ENCODE assay signal across 8 cellular contexts in the genomic region with DNA sequence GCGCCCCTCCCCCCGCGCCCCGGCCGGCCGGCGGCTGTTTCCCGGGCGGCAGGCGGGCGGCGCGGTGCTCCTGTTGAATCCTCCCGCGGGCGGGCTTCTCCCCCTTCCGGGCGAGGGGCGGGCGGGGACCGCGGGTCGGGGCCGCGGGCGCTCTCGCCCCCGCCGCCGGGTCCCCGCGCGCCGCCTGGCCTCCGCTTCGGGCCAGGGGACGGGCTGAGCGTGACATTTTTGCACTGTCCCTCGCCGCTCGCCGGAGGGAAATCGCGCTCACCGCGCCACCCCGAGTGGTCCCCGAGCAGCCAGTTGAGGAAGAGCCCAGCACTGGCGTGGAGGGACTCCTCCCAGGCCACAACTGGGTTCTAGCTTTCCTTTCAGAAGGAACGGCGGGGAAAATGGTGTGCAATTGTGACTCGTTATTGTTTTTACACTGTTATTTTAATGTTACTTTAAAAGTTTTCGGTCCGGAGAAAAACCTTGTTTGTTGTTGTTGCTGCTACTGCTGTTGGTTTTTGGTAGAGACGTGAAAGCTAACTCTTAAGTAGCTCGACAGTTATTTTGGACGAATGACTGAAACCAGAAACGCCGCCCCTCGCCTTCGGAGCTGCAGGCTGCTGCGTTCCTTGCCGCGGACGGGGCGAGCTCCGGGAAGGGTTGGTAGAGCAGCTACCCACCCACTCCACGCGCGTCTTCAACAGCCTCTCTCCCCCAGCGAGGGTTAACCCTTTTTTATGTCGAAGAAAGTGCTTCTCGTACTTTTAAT. TPM values are rescaled to one million over a fixed set of nuclear protein-coding genes. Genes with fewer than 3 reads are reported as not detected.
DNase-seq lines count a peak whose midpoint lies in the region; ATAC-seq and TF ChIP-seq lines count a peak whose summit lies in the region.

No MANE protein-coding gene starts in this region.

- H3K4ac ChIP-seq in IMR-90 (ENCODE audit: low read depth, low read length) = peak overlapping the region; percentile 66

- H3K56ac ChIP-seq in IMR-90 (ENCODE audit: extremely low read depth, insufficient read depth, low read length) = peak overlapping the region; percentile 91

- H4K20me1 ChIP-seq in DND-41 (ENCODE audit: insufficient read depth, low read length) (peaks cover 44% of the 10 kb centered on the region), IMR-90 (ENCODE audit: insufficient read depth, low read length) (peaks cover 21% of the 10 kb centered on the region)

- H3K9ac ChIP-seq in DND-41 (ENCODE audit: low read depth, low read length) (peak overlapping the region; percentile 86), IMR-90 (ENCODE audit: low read depth, low read length) (peak overlapping the region; percentile 88), adipocyte (ENCODE audit: low read length) (peak overlapping the region; percentile 91)

- POLR2A ChIA-PET in IMR-90 (lab: Charles Lee; ENCODE audit: unreplicated experiment) = interaction anchor here (0.8 kb wide), 1 partner anchor 55 kb away, joined by 8 read pairs; no protein-coding TSS in a partner anchor
- POLR2A ChIA-PET in T-cell (lab: Charles Lee) = interaction anchor here (0.5 to 1.2 kb wide), 9 partner anchors 9 to 1435 kb away, joined by 3 to 7 read pairs (median 4); no protein-coding TSS in a partner anchor

- no peaks in the 10 kb centered on the region for H3K27me3 ChIP-seq in DND-41 (ENCODE audit: insufficient read depth, low read length, poor library complexity)
- H3K27me3 ChIP-seq in IMR-90 (ENCODE audit: control insufficient read depth, insufficient read depth, low read length) = no peaks in the 10 kb centered on the region
- no peaks in the 10 kb centered on the region for H3K27me3 ChIP-seq in adipocyte (replicated peaks; ENCODE audit: control insufficient read depth, insufficient read depth, low read length)
- H3K27me3 ChIP-seq in left ventricle myocardium inferior (ENCODE audit: low read depth) = no peaks in the 10 kb centered on the region

- H3K4me3 Mint-ChIP-seq in T-cell (peak overlapping the region; percentile 97 to 98 (median 97)), progenitor cell of endocrine pancreas (ENCODE audit: low read depth) (peak overlapping the region; percentile 90)

- peak overlapping the region; percentile 93 for H2BK5ac ChIP-seq in IMR-90 (ENCODE audit: low read depth, low read length, poor library complexity, severe bottlenecking)

- peak overlapping the region; percentile 14 for H3K18ac ChIP-seq in IMR-90 (ENCODE audit: low read depth, low read length)

- WGBS in IMR-90 (ENCODE audit: extremely low coverage in 2 of 2, insufficient read length in 1 of 2), 2 experiments = 0% methylated on average over 5 of the region's 73 CpGs; no CpG with 5 or more reads in 1 of the 2 experiments
- WGBS in urinary bladder = under 1% methylated on average over 73 of the region's 73 CpGs

- no peak overlapping the region for H4K5ac ChIP-seq in IMR-90 (ENCODE audit: low read depth, low read length)

- peak overlapping the region; percentile 92 for H3K14ac ChIP-seq in IMR-90 (replicated peaks; ENCODE audit: low read depth, low read length)

- H2AK9ac ChIP-seq in IMR-90 (replicated peaks; ENCODE audit: low read depth, low read length, poor library complexity) = peak overlapping the region; percentile 82

- H3K36me3 Mint-ChIP-seq in T-cell = no peaks in the 10 kb centered on the region
- H3K36me3 Mint-ChIP-seq in progenitor cell of endocrine pancreas (ENCODE audit: insufficient read depth) = no peaks in the 10 kb centered on the region

- H3K79me2 ChIP-seq in DND-41 (ENCODE audit: insufficient read depth, low read length) = peaks cover 55% of the 10 kb centered on the region

- H4K8ac ChIP-seq in IMR-90 (ENCODE audit: low read depth in 2 of 2, low read length in 2 of 2) = peak overlapping the region in 1 of 2 experiments; percentile 49; a peak in 1 of 4 replicates

- DNase-seq in DND-41 = peak; percentile 71
- peak; percentile 62 for DNase-seq in IMR-90
- DNase-seq in T-cell = peak; percentile 10 to 56 (median 39)
- DNase-seq in adipocyte (ENCODE audit: low read depth) = peak; percentile 86
- peak; percentile 75 for DNase-seq in left ventricle myocardium inferior
- peak; percentile 53 for DNase-seq in progenitor cell of endocrine pancreas (ENCODE audit: low spot score, unreplicated experiment)

- H3K9me1 ChIP-seq in IMR-90 (ENCODE audit: insufficient read depth, low read length) = 0 out of 2 replicates have a peak, but pooled peaks cover 2% of the 10 kb centered on the region

- peak overlapping the region; percentile 93 to 96 for H3K27ac Mint-ChIP-seq in T-cell
- peak overlapping the region; percentile 96 for H3K27ac Mint-ChIP-seq in progenitor cell of endocrine pancreas

- H3K36me3 ChIP-seq in DND-41 (ENCODE audit: insufficient read depth, low read length) (peaks cover 3% of the 10 kb centered on the region; the same call in 1 of the 2 replicates), IMR-90 (ENCODE audit: control insufficient read depth, insufficient read depth, low read length) (no peaks in the 10 kb centered on the region), adipocyte (ENCODE audit: control insufficient read depth, insufficient read depth, low read length, severe bottlenecking) (no peaks in the 10 kb centered on the region), left ventricle myocardium inferior (no peaks in the 10 kb centered on the region), urinary bladder (ENCODE audit: insufficient read depth) (no peaks in the 10 kb centered on the region)

- H3K79me1 ChIP-seq in IMR-90 (ENCODE audit: low read depth in 1 of 2, low read length in 2 of 2) = peaks cover 0 to 24% of the 10 kb centered on the region in 2 experiments; a peak in 2 of 4 replicates

- BruUV-seq in IMR-90 (replicated peaks; lab: Mats Ljungman, UMichigan) = no TSS peak

- peaks cover 49 to 54% (median 52%) of the 10 kb centered on the region in 3 donors for H3K4me1 Mint-ChIP-seq in T-cell
- H3K4me1 Mint-ChIP-seq in progenitor cell of endocrine pancreas (ENCODE audit: low read depth) = peaks cover 30% of the 10 kb centered on the region

- H2BK120ac ChIP-seq in IMR-90 (ENCODE audit: low read depth, low read length) = peak overlapping the region; percentile 60

- peak overlapping the region; percentile 77 to 96 for H3K4me3 ChIP-seq in DND-41 (ENCODE audit: low read depth in 1 of 2, low read length in 2 of 2)
- peak overlapping the region; percentile 63 for H3K4me3 ChIP-seq in IMR-90 (ENCODE audit: insufficient read depth, low read depth, low read length)
- H3K4me3 ChIP-seq in adipocyte (ENCODE audit: low read length) = peak overlapping the region; percentile 96
- peak overlapping the region; percentile 73 for H3K4me3 ChIP-seq in left ventricle myocardium inferior
- H3K4me3 ChIP-seq in urinary bladder (ENCODE audit: low read depth, low read length) = peak overlapping the region; percentile 99

- H3K23ac ChIP-seq in IMR-90 (ENCODE audit: low read depth, low read length) = peak overlapping the region; percentile 96

- TF ChIP-seq POLR2A in IMR-90 (IDR thresholded peaks at IDR 0.05; ENCODE audit: low read depth, low read length) = 0 out of 2 replicates have a peak, but pooled peaks have one; percentile 22

- dilution Hi-C loops in IMR-90 (cut with HindIII; ENCODE audit: low sequenced_read_pairs, unreplicated experiment) = no loop called here

- CTCF ChIA-PET in IMR-90 (lab: Yijun Ruan, JAX) = interaction anchor here (0.7 to 1.5 kb wide), 6 partner anchors 21 to 82 kb away, joined by 3 to 5 read pairs (median 4); no protein-coding TSS in a partner anchor
- CTCF ChIA-PET in T-cell (lab: Charles Lee) = interaction anchor here (0.7 to 3.5 kb wide), 18 partner anchors 9 to 1137 kb away, joined by 3 to 32 read pairs (median 5); a partner anchor contains a TSS

- H3K27me3 Mint-ChIP-seq in T-cell = no peaks in the 10 kb centered on the region
- peaks cover 13% of the 10 kb centered on the region for H3K27me3 Mint-ChIP-seq in progenitor cell of endocrine pancreas

- H3K4me1 ChIP-seq in DND-41 (ENCODE audit: insufficient read depth, low read length) (peaks cover 37% of the 10 kb centered on the region), IMR-90 (ENCODE audit: control insufficient read depth, insufficient read depth, low read length) (peaks cover 6% of the 10 kb centered on the region), adipocyte (ENCODE audit: control insufficient read depth, insufficient read depth, low read length) (peaks cover 33% of the 10 kb centered on the region), left ventricle myocardium inferior (peaks cover 50% of the 10 kb centered on the region), urinary bladder (ENCODE audit: insufficient read depth) (no peaks in the 10 kb centered on the region)

- H4K91ac ChIP-seq in IMR-90 (ENCODE audit: insufficient read depth, low read depth, low read length) = peak overlapping the region; percentile 62

- peak; percentile 1 for TF ChIP-seq CTCF in DND-41 (IDR thresholded peaks at IDR 0.05; ENCODE audit: borderline replicate concordance, extremely low read depth, low read length, poor library complexity, severe bottlenecking)
- no peak; the same call in 1 of the 2 replicates for TF ChIP-seq CTCF in IMR-90 (conservative IDR thresholded peaks at IDR 0.05; ENCODE audit: low read depth, low read length)
- no peak for TF ChIP-seq CTCF in left ventricle myocardium inferior (IDR thresholded peaks at IDR 0.05; ENCODE audit: borderline replicate concordance)
- no peak for TF ChIP-seq CTCF in progenitor cell of endocrine pancreas (IDR thresholded peaks at IDR 0.05; ENCODE audit: unreplicated experiment)

- H2BK15ac ChIP-seq in IMR-90 (ENCODE audit: low read depth, low read length) = peak overlapping the region; percentile 17; the same call in 2 of the 3 replicates

- H2BK20ac ChIP-seq in IMR-90 (ENCODE audit: low read depth, low read length) = no peak overlapping the region; the same call in 1 of the 2 replicates

- in situ Hi-C loops in IMR-90 (cut with MboI; ENCODE audit: low sequenced_read_pairs) = loop anchor here (10.0 to 25.0 kb wide), 2 partner anchors 958 to 1125 kb away; no protein-coding TSS in a partner anchor

- ATAC-seq in DND-41 (ENCODE audit: insufficient read depth, low read depth) (peak; percentile 36), GM21423 (IDR thresholded peaks at IDR 0.05; ENCODE audit: unreplicated experiment) (peak; percentile 33), IMR-90 (ENCODE audit: low read depth) (peak; percentile 45), T-cell (replicated peaks in 1 of 4) (peak; percentile 14 to 34 (median 30))

- H3K9me3 Mint-ChIP-seq in T-cell (no peaks in the 10 kb centered on the region), progenitor cell of endocrine pancreas (ENCODE audit: low read depth) (no peaks in the 10 kb centered on the region)

- TF ChIP-seq RAD21 in IMR-90 (IDR thresholded peaks at IDR 0.05; ENCODE audit: low read length) = no peak

- intact Hi-C loops in IMR-90 (cut with micrococcal nuclease) (loop anchor here (5.0 to 10.0 kb wide), 4 partner anchors 448 to 900 kb away; no protein-coding TSS in a partner anchor), left ventricle myocardium inferior (cut with micrococcal nuclease) (loop anchor here (5.0 kb wide), 1 partner anchor 50 kb away; no protein-coding TSS in a partner anchor)

- H3K27ac ChIP-seq in DND-41 (ENCODE audit: low read length) (peak overlapping the region; percentile 95), IMR-90 (ENCODE audit: insufficient read depth, low read length) (peak overlapping the region; percentile 86), left ventricle myocardium inferior (replicated peaks) (peak overlapping the region; percentile 90), urinary bladder (ENCODE audit: low read depth) (peak overlapping the region; percentile 96)

- H3K9me3 ChIP-seq in DND-41 (ENCODE audit: insufficient read depth, low read length, severe bottlenecking) = no peaks in the 10 kb centered on the region
- no peaks in the 10 kb centered on the region for H3K9me3 ChIP-seq in IMR-90 (ENCODE audit: control insufficient read depth, insufficient read depth, low read length)
- no peaks in the 10 kb centered on the region for H3K9me3 ChIP-seq in adipocyte (ENCODE audit: control insufficient read depth, low read length)
- no peaks in the 10 kb centered on the region for H3K9me3 ChIP-seq in left ventricle myocardium inferior (replicated peaks)

- H2AFZ ChIP-seq in DND-41 (ENCODE audit: low read depth, low read length) (peak overlapping the region; percentile 76), IMR-90 (replicated peaks; ENCODE audit: low read length, poor library complexity) (peak overlapping the region; percentile 92)

- peak overlapping the region; percentile 58 for H2AK5ac ChIP-seq in IMR-90 (ENCODE audit: low read depth, low read length)

- H3K4me2 ChIP-seq in DND-41 (ENCODE audit: insufficient read depth, low read length) (peak overlapping the region; percentile 85), IMR-90 (ENCODE audit: low read depth, low read length) (peak overlapping the region; percentile 67)

RNA-seq across cellular contexts. Expression of a gene that starts 0.9 kb away (rescaled TPM):
- total RNA-seq in IMR-90 (2012; rRNA removed) (20.1 and 26.7 TPM in 2 replicates), T-cell (10 to 100 TPM; 45.4 to 48.5 (median 46.9) TPM), left ventricle myocardium inferior (20.4 TPM), progenitor cell of endocrine pancreas (58.8 and 64.4 TPM in 2 replicates), urinary bladder (158 TPM)
- polyA plus RNA-seq in IMR-90 (2012; rRNA removed) (5.0 and 6.2 TPM in 2 replicates), urinary bladder (17.1 TPM)
- 0.56 and 0.86 TPM in 2 replicates for polyA plus RNA-seq in IMR-90 (2012; cell fraction: cytosol; rRNA removed)
- polyA plus RNA-seq in IMR-90 (2012; cell fraction: nucleus; rRNA removed; ENCODE audit: low replicate concordance) = 0.81 and 8.1 TPM in 2 replicates

RNA-seq across cellular contexts. Expression of a gene that starts 48.6 kb away (rescaled TPM):
- total RNA-seq in IMR-90 (2012; rRNA removed) = 34.6 and 66.7 TPM in 2 replicates
- polyA plus RNA-seq in IMR-90 (2012; rRNA removed) = 22.6 and 28.7 TPM in 2 replicates
- 1.2 and 1.4 TPM in 2 replicates for polyA plus RNA-seq in IMR-90 (2012; cell fraction: cytosol; rRNA removed)
- 7.5 and 85.4 TPM in 2 replicates for polyA plus RNA-seq in IMR-90 (2012; cell fraction: nucleus; rRNA removed; ENCODE audit: low replicate concordance)
- total RNA-seq in T-cell = 100 to 1,000 TPM; 200 to 241 (median 216) TPM
- total RNA-seq in left ventricle myocardium inferior = 131 TPM
- 155 TPM in 2 replicates for total RNA-seq in progenitor cell of endocrine pancreas
- 338 TPM for total RNA-seq in urinary bladder
- 61.8 TPM for polyA plus RNA-seq in urinary bladder

Comparison
In these comparisons a context has a peak if more than half of its experiments do, and no peak if none do; other contexts are left out.
1. Peak in every context shown above with its lines: DNase-seq, ATAC-seq, H3K4me3 ChIP-seq and H3K27ac ChIP-seq.